ENCODE assay signal across 18 cellular contexts in genomic region chr10:30233186-30233958, GRCh38.
A peak's percentile ranks its signal among the peaks of the same experiment; 100 is the strongest.
DNase-seq lines count a peak whose midpoint lies in the region; ATAC-seq and TF ChIP-seq lines count a peak whose summit lies in the region.
"Had no signal": no experiment of that assay in that cellular context is flagged by ENCODE, and none has a peak within 500 bp of the region (broad histone marks: within the 10 kb centered on the region; RNA-seq: fewer than 3 reads in every experiment).

No MANE protein-coding gene starts in this region.

- CTCF ChIA-PET in mammary epithelial cell (lab: Charles Lee; ENCODE audit: low non-redundant PET): no interaction called here
- CTCF ChIA-PET in MCF 10A (lab: Yijun Ruan, JAX): interaction anchor here (0.5 to 0.6 kb wide), 2 partner anchors 30 to 358 kb away, joined by 3 read pairs; no protein-coding TSS in a partner anchor

- H3K9me3 Mint-ChIP-seq in MCF 10A (ENCODE audit: unreplicated experiment): no peaks in the 10 kb centered on the region

- no peak overlapping the region for H3K4me2 ChIP-seq in mammary epithelial cell (ENCODE audit: insufficient read depth, low read depth, low read length)

- TF ChIP-seq CTCF in mammary epithelial cell (conservative IDR thresholded peaks at IDR 0.05 in 1 of 2, IDR thresholded peaks at IDR 0.05 in 1 of 2; ENCODE audit: extremely low read depth in 1 of 2, insufficient read depth in 1 of 2, low read depth in 1 of 2, low read length in 2 of 2): no peak
- no peak for TF ChIP-seq CTCF in MCF 10A (IDR thresholded peaks at IDR 0.05; ENCODE audit: unreplicated experiment)

- ATAC-seq in HG02840 (IDR thresholded peaks at IDR 0.05; ENCODE audit: low FRiP score, unreplicated experiment): no peak
- ATAC-seq: GM12878, PC-3 had no signal

- no peaks in the 10 kb centered on the region for H3K9me3 ChIP-seq in mammary epithelial cell (replicated peaks; ENCODE audit: insufficient read depth, low read length)
- H3K9me3 ChIP-seq: Caco-2, HAP-1 had no signal

- no peak overlapping the region for H3K27ac Mint-ChIP-seq in MCF 10A (ENCODE audit: low read depth, unreplicated experiment)
- H3K27ac Mint-ChIP-seq: CD14-positive monocyte, IgD-negative memory B cell had no signal

- no TSS peak for BruUV-seq in mammary epithelial cell (replicated peaks; lab: Mats Ljungman, UMichigan)
- BruUV-seq in MCF 10A (replicated peaks; lab: Mats Ljungman, UMichigan): no TSS peak

- H3K4me3 ChIP-seq in mammary epithelial cell (replicated peaks in 1 of 3; ENCODE audit: insufficient read depth in 1 of 3, low read depth in 2 of 3, low read length in 3 of 3): no peak overlapping the region
- H3K4me3 ChIP-seq: GM12878, HAP-1 had no signal

- dilution Hi-C loops in mammary epithelial cell (cut with HindIII; ENCODE audit: low sequenced_read_pairs): no loop called here

- H3K4me1 ChIP-seq in mammary epithelial cell (ENCODE audit: insufficient read depth, low read length): peaks cover 6% of the 10 kb centered on the region
- H3K4me1 ChIP-seq: Caco-2, HAP-1 had no signal

- no peak overlapping the region for H3K9ac ChIP-seq in mammary epithelial cell (ENCODE audit: insufficient read depth, low read length)

- no peak overlapping the region for H2AFZ ChIP-seq in mammary epithelial cell (ENCODE audit: low read depth, low read length)

- 77% methylated on average over 4 of the region's 4 CpGs for WGBS in mammary epithelial cell (ENCODE audit: low coverage, missing lambda C conversion rate)

- no peaks in the 10 kb centered on the region for H4K20me1 ChIP-seq in mammary epithelial cell (ENCODE audit: insufficient read depth, low read length)

- intact Hi-C loops in mammary epithelial cell (cut with micrococcal nuclease): no loop called here
- intact Hi-C loops in MCF 10A (cut with micrococcal nuclease): no loop called here

- no peak overlapping the region for H3K27ac ChIP-seq in mammary epithelial cell (ENCODE audit: insufficient read depth, low read depth, low read length)

- no peaks in the 10 kb centered on the region for H3K27me3 Mint-ChIP-seq in MCF 10A (ENCODE audit: insufficient read depth, unreplicated experiment)

- H3K4me1 Mint-ChIP-seq in MCF 10A (ENCODE audit: insufficient read depth, unreplicated experiment): peaks cover 15% of the 10 kb centered on the region

- H3K27me3 ChIP-seq in mammary epithelial cell (ENCODE audit: insufficient read depth, low read length): no peaks in the 10 kb centered on the region

- POLR2A ChIA-PET in MCF 10A (lab: Yijun Ruan, JAX): no interaction called here

- in situ Hi-C loops in mammary epithelial cell (cut with MboI; ENCODE audit: low sequenced_read_pairs in 2 of 2): loop anchor here in 1 of 2 donors (25.0 kb wide), 1 partner anchor 221 kb away; no protein-coding TSS in a partner anchor

- H3K36me3 ChIP-seq in mammary epithelial cell (ENCODE audit: insufficient read depth, low read length): no peaks in the 10 kb centered on the region
- H3K36me3 ChIP-seq: HAP-1 had no signal

- no peak overlapping the region for H3K4me3 Mint-ChIP-seq in MCF 10A (ENCODE audit: unreplicated experiment)
- H3K4me3 Mint-ChIP-seq: CD14-positive monocyte, IgD-negative memory B cell had no signal

- H3K79me2 ChIP-seq in mammary epithelial cell (ENCODE audit: insufficient read depth, low read length): no peaks in the 10 kb centered on the region

- H3K36me3 Mint-ChIP-seq in MCF 10A (ENCODE audit: insufficient read depth, unreplicated experiment): no peaks in the 10 kb centered on the region
- H3K36me3 Mint-ChIP-seq: CD14-positive monocyte, IgD-negative memory B cell had no signal

- DNase-seq in mammary epithelial cell (peak; percentile 10), MCF 10A (ENCODE audit: unreplicated experiment) (no peak), amniotic epithelial cell (ENCODE audit: low read depth) (peak; percentile 87), foreskin melanocyte (peak; percentile 51), SKM-1 treated with dmso at 0.1 percent for 144 hours (lab: John Stamatoyannopoulos, UW; ENCODE audit: unreplicated experiment) (no peak), midbrain (lab: John Stamatoyannopoulos, UW) (no peak), putamen (ENCODE audit: low spot score) (no peak)
- DNase-seq: Caco-2; NCI-H146; NCI-H345; NCI-H526 treated with DMSO at 0.1 percent for 48 hours; NK-92 treated with Interleukin-12 subunit alpha and Interleukin-12 subunit beta, amount 100 ng/mL, for 24 hours; PC-3 had no signal

Comparison
In these comparisons a context has a peak if more than half of its experiments do, and no peak if none do; other contexts are left out.
1. DNase-seq: peak in mammary epithelial cell (single experiment), amniotic epithelial cell (single experiment) and foreskin melanocyte (single experiment); none in MCF 10A (single experiment), SKM-1 treated with dmso at 0.1 percent for 144 hours (single experiment), midbrain (single experiment) and putamen (single experiment).